Comparison of ENCODE assay signal across 38 cellular contexts in the genomic region with DNA sequence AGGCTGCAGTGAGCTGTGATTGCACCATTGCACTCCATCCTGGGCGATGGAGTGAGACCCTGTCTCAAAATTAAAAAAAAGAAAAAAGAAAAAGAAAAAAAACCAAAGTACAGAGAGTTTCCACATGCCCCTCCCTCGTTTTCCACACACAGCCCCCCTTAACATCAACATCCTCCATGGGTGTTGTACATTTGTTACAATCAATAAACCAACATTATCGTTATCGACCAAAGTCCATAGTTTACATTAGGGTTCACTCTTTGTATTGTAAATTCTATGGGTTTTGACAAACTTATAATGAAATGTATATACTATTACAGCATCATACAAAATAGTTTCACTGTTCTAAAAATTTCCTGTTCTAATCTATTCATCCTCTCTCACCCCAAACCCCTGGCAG. TPM values are rescaled to one million over a fixed set of nuclear protein-coding genes. Genes with fewer than 3 reads are reported as not detected.
"Had no signal": no experiment of that assay in that cellular context is flagged by ENCODE, and none has a peak within 500 bp of the region (broad histone marks: within the 10 kb centered on the region; RNA-seq: fewer than 3 reads in every experiment).

No MANE protein-coding gene starts in this region.

- DNase-seq: Karpas-422, Kasumi-1, MG63, MM.1S, MV-4-11, NCI-H1048, NCI-H1092, NCI-H1092 treated with DMSO at 0.1 percent for 48 hours, NCI-H1105, NCI-H1105 treated with DMSO at 0.1 percent for 48 hours, NCI-H1417, NCI-H1417 treated with DMSO at 0.1 percent for 48 hours, NCI-H1436, NCI-H1436 treated with DMSO at 0.1 percent for 48 hours, NCI-H146, NCI-H1694, NCI-H1694 treated with DMSO at 0.1 percent for 48 hours, NCI-H187, NCI-H187 treated with DMSO at 0.1 percent for 48 hours, NCI-H1930, NCI-H2029, NCI-H2029 treated with DMSO at 0.1 percent for 48 hours, NCI-H2081, NCI-H2081 treated with DMSO at 0.1 percent for 48 hours, NCI-H2107, NCI-H2171, NCI-H2171 treated with DMSO at 0.1 percent for 48 hours, NCI-H2227 treated with DMSO at 0.1 percent for 48 hours, NCI-H226, NCI-H345, NCI-H446, NCI-H446 treated with DMSO at 0.1 percent for 48 hours, NCI-H510A had no signal

- H3K9me3 ChIP-seq: MG63 had no signal

- H3K27ac ChIP-seq: KMS-11 had no signal

- H3K27me3 ChIP-seq: MG63 had no signal

- H3K9ac ChIP-seq: KMS-11 had no signal

- H3K4me3 ChIP-seq: MG63 had no signal

- H3K4me2 ChIP-seq: KMS-11 had no signal

- H3K36me3 ChIP-seq: MG63 had no signal

RNA-seq across cellular contexts. Expression of gene TINAGL1, which starts 15.9 kb away (rescaled TPM):
- total RNA-seq: LHCN-M2 had no signal

RNA-seq across cellular contexts. Expression of gene HCRTR1, which starts 57.1 kb away (rescaled TPM):
- total RNA-seq: LHCN-M2, M059J, MCF 10A, NCI-H460 had no signal
